29 cellular contexts compared by ENCODE assay signal in genomic region chr3:63746211-63746610, GRCh38.
DNase-seq lines count a peak whose midpoint lies in the region; TF ChIP-seq lines count a peak whose summit lies in the region.
"Had no signal": no experiment of that assay in that cellular context is flagged by ENCODE, and none has a peak within 500 bp of the region (broad histone marks: within the 10 kb centered on the region; RNA-seq: fewer than 3 reads in every experiment).

No MANE protein-coding gene starts in this region.

- no peak overlapping the region for H3K9ac ChIP-seq in neural cell (ENCODE audit: low read length)
- H3K9ac ChIP-seq: BLaER1; BLaER1 treated with 17β-estradiol and CSF1 and Interleukin-3, amounts not matched to agents 10 nM and 100 nM had no signal

- no peaks in the 10 kb centered on the region for H4K20me1 ChIP-seq in neural cell (ENCODE audit: insufficient read depth)
- H4K20me1 ChIP-seq: BLaER1; BLaER1 treated with 17β-estradiol and CSF1 and Interleukin-3, amounts not matched to agents 10 nM and 100 nM had no signal

- peak; percentile 1 for DNase-seq in putamen (ENCODE audit: low spot score)
- no peak for DNase-seq in NCI-H1105 treated with DMSO at 0.1 percent for 48 hours (lab: John Stamatoyannopoulos, UW)
- no peak for DNase-seq in NCI-H748 treated with DMSO at 0.1 percent for 48 hours (lab: John Stamatoyannopoulos, UW)
- DNase-seq: 8988T; ACHN; AML-193; BE2C; C1 segment of cervical spinal cord; Caco-2; Calu3; CD4-positive, alpha-beta memory T cell; CD4-positive, alpha-beta T cell; CD4-positive, CD25-positive, alpha-beta regulatory T cell; CD8-positive, alpha-beta memory T cell; CD8-positive, alpha-beta T cell; COR-L47; DMS 273 treated with DMSO at 0.1 percent for 48 hours; DMS153; DMS53; DMS79; DMS79 treated with DMSO at 0.1 percent for 48 hours; DND-41; EL had no signal

- no peak for TF ChIP-seq RAD21 in neural cell (conservative IDR thresholded peaks at IDR 0.05)

- H3K4me2 ChIP-seq in neural cell (ENCODE audit: low read length): peak overlapping the region; percentile 4
- H3K4me2 ChIP-seq: A549; BLaER1; BLaER1 treated with 17β-estradiol and CSF1 and Interleukin-3, amounts not matched to agents 10 nM and 100 nM had no signal

- peak overlapping the region; percentile 60 for H3K27ac ChIP-seq in neural cell (ENCODE audit: low read length)
- H3K27ac ChIP-seq: 22Rv1; A549; BLaER1; BLaER1 treated with 17β-estradiol and CSF1 and Interleukin-3, amounts not matched to agents 10 nM and 100 nM; C4-2B had no signal

- H3K9me2 ChIP-seq in neural cell (ENCODE audit: insufficient read depth, low read length): no peaks in the 10 kb centered on the region

- H3K4me3 ChIP-seq in neural cell (ENCODE audit: low read length): no peak overlapping the region
- H3K4me3 ChIP-seq: A549; BLaER1; BLaER1 treated with 17β-estradiol and CSF1 and Interleukin-3, amounts not matched to agents 10 nM and 100 nM had no signal

- TF ChIP-seq CTCF in neural cell (IDR thresholded peaks at IDR 0.05; ENCODE audit: poor library complexity, severe bottlenecking): no peak

- no peaks in the 10 kb centered on the region for H3F3A ChIP-seq in neural cell (ENCODE audit: insufficient read depth, low read length, poor library complexity, severe bottlenecking)

- no peaks in the 10 kb centered on the region for H3K79me2 ChIP-seq in neural cell (replicated peaks; ENCODE audit: insufficient read depth, low read length)

- no peaks in the 10 kb centered on the region for H3K9me3 ChIP-seq in neural cell (ENCODE audit: low read length)
- H3K9me3 ChIP-seq: A549, BE2C, BLaER1, Caco-2 had no signal

- no peaks in the 10 kb centered on the region for H3K27me3 ChIP-seq in neural cell (ENCODE audit: insufficient read depth, low read depth, low read length)
- H3K27me3 ChIP-seq: BLaER1; BLaER1 treated with 17β-estradiol and CSF1 and Interleukin-3, amounts not matched to agents 10 nM and 100 nM had no signal

- no peak overlapping the region for H2AFZ ChIP-seq in neural cell (ENCODE audit: low read depth, low read length)

- no peaks in the 10 kb centered on the region for H3K36me3 ChIP-seq in neural cell (ENCODE audit: insufficient read depth, low read length)
- H3K36me3 ChIP-seq: BE2C; BLaER1; BLaER1 treated with 17β-estradiol and CSF1 and Interleukin-3, amounts not matched to agents 10 nM and 100 nM had no signal

- TF ChIP-seq EP300 in neural cell (conservative IDR thresholded peaks at IDR 0.05; ENCODE audit: poor library complexity, severe bottlenecking): peak; percentile 96

TF ChIP-seq in neural cell, 6 proteins besides CTCF, POLR2A, EP300 and RAD21:
- TF ChIP-seq MXI1 (conservative IDR thresholded peaks at IDR 0.05; ENCODE audit: poor library complexity, severe bottlenecking) (no peak), POLR2AphosphoS5 (IDR thresholded peaks at IDR 0.05) (peak; percentile 57)
